33 cellular contexts compared by ENCODE assay signal in genomic region chr10:47182934-47183725, GRCh38.
DNase-seq lines count a peak whose midpoint lies in the region; ATAC-seq, FAIRE-seq and TF ChIP-seq lines count a peak whose summit lies in the region.
"Had no signal": no experiment of that assay in that cellular context is flagged by ENCODE, and none has a peak within 500 bp of the region (broad histone marks: within the 10 kb centered on the region; RNA-seq: fewer than 3 reads in every experiment).

No MANE protein-coding gene starts in this region.

- H3K27me3 ChIP-seq in HepG2 (ENCODE audit: control insufficient read depth in 1 of 2, insufficient read depth in 2 of 2, low read length in 2 of 2) (peaks cover 0 to 2% of the 10 kb centered on the region in 2 experiments; a peak in 1 of 5 replicates), vagina (no peaks in the 10 kb centered on the region)

- H3K9me3 Mint-ChIP-seq in chondrocyte (ENCODE audit: low read depth) = no peaks in the 10 kb centered on the region
- H3K9me3 Mint-ChIP-seq: activated naive CD4-positive, alpha-beta T cell treated with anti-CD3 and anti-CD28 coated beads, Interleukin-2, amount 50 U/mL, for 72 hours; CD4-positive, alpha-beta memory T cell; mesothelial cell of epicardium; T-helper 2 cell treated with Interferon-gamma antibody and Interleukin-4, amounts not matched to agents 5 μg/mL and 100 μg/mL, for 36 hours had no signal

- 16% methylated on average over 10 of the region's 11 CpGs for WGBS in HepG2 (ENCODE audit: low lambda C conversion rate)

- no peak overlapping the region for H2AFZ ChIP-seq in HepG2 (ENCODE audit: low read length)
- H2AFZ ChIP-seq: PC-9 had no signal

- H3K4me3 ChIP-seq in HepG2 (replicated peaks in 1 of 3; ENCODE audit: insufficient read depth in 1 of 3, low read depth in 2 of 3, low read length in 3 of 3) (no peak overlapping the region), vagina (no peak overlapping the region)
- H3K4me3 ChIP-seq: GM12878, PC-9 had no signal

- intact Hi-C loops in Right ventricle myocardium inferior (cut with DNase I) = no loop called here
- intact Hi-C loops in cardiac septum (cut with DNase I) = no loop called here
- intact Hi-C loops in HepG2 (cut with micrococcal nuclease; ENCODE audit: unreplicated experiment) = no loop called here
- intact Hi-C loops in vagina (cut with DNase I) = no loop called here

- H3K9me3 ChIP-seq in HepG2 (ENCODE audit: low read length) (no peaks in the 10 kb centered on the region), vagina (no peaks in the 10 kb centered on the region)

- DNase-seq in Right ventricle myocardium inferior (ENCODE audit: missing footprints) (no peak), cardiac septum (ENCODE audit: low spot score) (no peak), chondrocyte (ENCODE audit: low spot score) (no peak), HepG2 (ENCODE audit: low spot score) (peak; percentile 20), vagina (ENCODE audit: extremely low spot score in 2 of 2) (peak in 1 of 2 donors; percentile 83), RKO (ENCODE audit: low spot score) (no peak), GM03348 (ENCODE audit: low spot score) (no peak)
- DNase-seq: activated effector memory CD4-positive, alpha-beta T cell treated with Interleukin-2 at 50 U/mL for 16 hours; amygdala; effector CD4-positive, alpha-beta T cell; kidney; MV-4-11; naive B cell; NCI-H1436 treated with DMSO at 0.1 percent for 48 hours; NCI-H2081 treated with DMSO at 0.1 percent for 48 hours; NCI-H2227 treated with DMSO at 0.1 percent for 48 hours; NCI-H526; nucleus accumbens; PC-9; SIG-M5; small intestine; stimulated activated naive CD4-positive, alpha-beta T cell treated with Interleukin-2 at 50 U/mL for 16 hours had no signal

- H3K27ac Mint-ChIP-seq in chondrocyte (ENCODE audit: unreplicated experiment) = peak overlapping the region; percentile 57
- H3K27ac Mint-ChIP-seq: activated naive CD4-positive, alpha-beta T cell treated with anti-CD3 and anti-CD28 coated beads, Interleukin-2, amount 50 U/mL, for 72 hours; mesothelial cell of epicardium; naive B cell; T-helper 2 cell treated with Interferon-gamma antibody and Interleukin-4, amounts not matched to agents 5 μg/mL and 100 μg/mL, for 36 hours had no signal

- no peaks in the 10 kb centered on the region for H4K20me1 ChIP-seq in HepG2 (ENCODE audit: insufficient read depth, low read length)

- FAIRE-seq in HepG2 (lab: Jason Lieb, UNC) = no peak
- FAIRE-seq: bronchial epithelial cell, colon, GM12878, GM19239, H54, kidney, small intestine, urothelium cell line had no signal

- H3K36me3 ChIP-seq in HepG2 (replicated peaks in 1 of 2; ENCODE audit: control insufficient read depth in 1 of 2, insufficient read depth in 2 of 2, low read length in 2 of 2) (no peaks in the 10 kb centered on the region), vagina (no peaks in the 10 kb centered on the region)

- H3K36me3 Mint-ChIP-seq in chondrocyte (ENCODE audit: low read depth) = no peaks in the 10 kb centered on the region
- H3K36me3 Mint-ChIP-seq: activated naive CD4-positive, alpha-beta T cell treated with anti-CD3 and anti-CD28 coated beads, Interleukin-2, amount 50 U/mL, for 72 hours; CD4-positive, alpha-beta memory T cell; mesothelial cell of epicardium; naive B cell had no signal

- CTCF ChIA-PET in HepG2 (lab: Yijun Ruan, JAX; ENCODE audit: low intra/inter-chr PET ratio, low total read pairs) = no interaction called here

- TF ChIP-seq CTCF in chondrocyte (IDR thresholded peaks at IDR 0.05) = no peak
- no peak for TF ChIP-seq CTCF in HepG2 (CRISPR knock-in tag; IDR thresholded peaks at IDR 0.05)
- TF ChIP-seq CTCF in vagina (IDR thresholded peaks at IDR 0.05) = no peak

- TF ChIP-seq POLR2A in HepG2 (IDR thresholded peaks at IDR 0.05; ENCODE audit: insufficient read depth in 1 of 2, low read depth in 2 of 2, low read length in 2 of 2) (no peak), vagina (IDR thresholded peaks at IDR 0.05) (no peak)

- POLR2A ChIA-PET in HepG2 (lab: Yijun Ruan, JAX) = no interaction called here

- no peak overlapping the region for H3K4me3 Mint-ChIP-seq in chondrocyte (ENCODE audit: unreplicated experiment)
- H3K4me3 Mint-ChIP-seq: CD4-positive, alpha-beta memory T cell; mesothelial cell of epicardium; naive B cell; T-helper 2 cell treated with Interferon-gamma antibody and Interleukin-4, amounts not matched to agents 5 μg/mL and 100 μg/mL, for 36 hours had no signal

- in situ Hi-C loops in HepG2 (cut with HindIII; ENCODE audit: extremely low pct_ligation_motif_present, low pct_unique_long_range_greater_than_20kb) = no loop called here

- H3K9ac ChIP-seq in HepG2 (ENCODE audit: insufficient read depth, low read depth, low read length) = no peak overlapping the region

- no peak overlapping the region for H3K4me2 ChIP-seq in HepG2 (ENCODE audit: low read depth, low read length)
- H3K4me2 ChIP-seq: PC-9 had no signal

- no peak for TF ChIP-seq RAD21 in HepG2 (CRISPR knock-in tag; IDR thresholded peaks at IDR 0.05)

- BruUV-seq in HepG2 (replicated peaks; lab: Mats Ljungman, UMichigan) = no TSS peak

- H3K79me2 ChIP-seq in HepG2 (ENCODE audit: insufficient read depth, low read length) = no peaks in the 10 kb centered on the region

- no peak overlapping the region for H3K27ac ChIP-seq in HepG2 (ENCODE audit: extremely low read length, insufficient read depth, low read length)
- peak overlapping the region; percentile 27 for H3K27ac ChIP-seq in vagina
- H3K27ac ChIP-seq: PC-9 had no signal

- peaks cover 2% of the 10 kb centered on the region for H3K27me3 Mint-ChIP-seq in chondrocyte (ENCODE audit: low read depth)
- H3K27me3 Mint-ChIP-seq: CD4-positive, alpha-beta memory T cell; naive B cell had no signal

- H3K4me1 ChIP-seq in HepG2 (ENCODE audit: insufficient read depth, low read length) (peaks cover 20% of the 10 kb centered on the region), vagina (no peaks in the 10 kb centered on the region)

- TF ChIP-seq EP300 in HepG2 (IDR thresholded peaks at IDR 0.05; ENCODE audit: low read depth in 2 of 2, low read length in 2 of 2) (no peak), HepG2 (CRISPR knock-in tag; IDR thresholded peaks at IDR 0.05; ENCODE audit: borderline replicate concordance) (no peak)

- ATAC-seq in Right ventricle myocardium inferior (peak; percentile 11), HepG2 (peak; percentile 33), HG02840 (IDR thresholded peaks at IDR 0.05; ENCODE audit: low FRiP score, unreplicated experiment) (no peak)
- ATAC-seq: activated naive CD4-positive, alpha-beta T cell treated with anti-CD3 and anti-CD28 coated beads, Interleukin-2, amount 50 U/mL, for 72 hours; GM12878 had no signal

- peaks cover 12% of the 10 kb centered on the region for H3K4me1 Mint-ChIP-seq in chondrocyte (ENCODE audit: low read depth)
- H3K4me1 Mint-ChIP-seq: mesothelial cell of epicardium, naive B cell had no signal

TF ChIP-seq in HepG2, 621 proteins besides CTCF, POLR2A, EP300 and RAD21 (continues in another document):
- peak; percentile 46 for TF ChIP-seq HNF4A (CRISPR knock-in tag; IDR thresholded peaks at IDR 0.05)
- TF ChIP-seq ZNF644 (CRISPR knock-in tag; IDR thresholded peaks at IDR 0.05; ENCODE audit: low read depth) = peak; percentile 77; the same call in 1 of the 2 replicates
- TF ChIP-seq HNRNPL (IDR thresholded peaks at IDR 0.05; ENCODE audit: low read depth, low read length) = 0 out of 2 replicates have a peak, but pooled peaks have one; percentile 43
- TF ChIP-seq BCL6 (CRISPR knock-in tag; IDR thresholded peaks at IDR 0.05) = peak; percentile 67
- TF ChIP-seq ZNF614 (CRISPR knock-in tag; IDR thresholded peaks at IDR 0.05; ENCODE audit: borderline replicate concordance) = no peak
- TF ChIP-seq ZNF281 (CRISPR knock-in tag; IDR thresholded peaks at IDR 0.05; ENCODE audit: borderline replicate concordance) = peak; percentile 14; the same call in 1 of the 2 replicates
